27 cellular contexts compared by ENCODE assay signal in genomic region chr17:18323507-18324139, GRCh38. TPM values are rescaled to one million over a fixed set of nuclear protein-coding genes. Genes with fewer than 3 reads are reported as not detected.
"Had no signal": no experiment of that assay in that cellular context is flagged by ENCODE, and none has a peak within 500 bp of the region (broad histone marks: within the 10 kb centered on the region; RNA-seq: fewer than 3 reads in every experiment).

No MANE protein-coding gene starts in this region.

- H3K27ac ChIP-seq: body of pancreas, cardiac muscle cell, foreskin keratinocyte, hepatocyte, left ventricle myocardium inferior, suprapubic skin, tibial nerve had no signal

- H3K27me3 ChIP-seq: body of pancreas, cardiac muscle cell, foreskin keratinocyte, hepatocyte, suprapubic skin, tibial nerve had no signal

- H3K4me1 ChIP-seq: foreskin keratinocyte had no signal

- H3K27me3 Mint-ChIP-seq: progenitor cell of endocrine pancreas; stimulated activated naive CD8-positive, alpha-beta T cell treated with anti-CD3 and anti-CD28 coated beads, Interleukin-15, Interleukin-2, amounts not matched to agents 100 ng/mL and 50 ng/mL, for 24 hours had no signal

- H3K4me3 Mint-ChIP-seq: immature natural killer cell; stimulated activated naive CD8-positive, alpha-beta T cell treated with anti-CD3 and anti-CD28 coated beads, Interleukin-15, Interleukin-2, amounts not matched to agents 100 ng/mL and 50 ng/mL, for 24 hours had no signal

- H3K27ac Mint-ChIP-seq: activated T-helper 2 cell treated with anti-CD3 and anti-CD28 coated beads, Interferon-gamma antibody, Interleukin-2, Interleukin-4, amounts not matched to agents 10 μg/mL and 5 μg/mL and 100 μg/mL, durations not matched to agents 14 hours and 24 hours and 36 hours; progenitor cell of endocrine pancreas; stimulated activated naive CD8-positive, alpha-beta T cell treated with anti-CD3 and anti-CD28 coated beads, Interleukin-15, Interleukin-2, amounts not matched to agents 100 ng/mL and 50 ng/mL, for 24 hours had no signal

- H3K9me3 Mint-ChIP-seq: activated T-helper 2 cell treated with anti-CD3 and anti-CD28 coated beads, Interferon-gamma antibody, Interleukin-2, Interleukin-4, amounts not matched to agents 10 μg/mL and 5 μg/mL and 100 μg/mL, durations not matched to agents 14 hours and 24 hours and 36 hours; immature natural killer cell; stimulated activated naive CD8-positive, alpha-beta T cell treated with anti-CD3 and anti-CD28 coated beads, Interleukin-15, Interleukin-2, amounts not matched to agents 100 ng/mL and 50 ng/mL, for 24 hours had no signal

- H3K4me3 ChIP-seq: body of pancreas, cardiac muscle cell, hepatocyte, left ventricle myocardium inferior, suprapubic skin, tibial nerve had no signal

- H3K9me3 ChIP-seq: body of pancreas, left ventricle myocardium inferior, suprapubic skin, tibial nerve had no signal

- DNase-seq: activated CD4-positive, alpha-beta T cell treated with anti-CD3 and anti-CD28 coated beads for 1 hour; activated naive CD4-positive, alpha-beta T cell; activated T-cell treated with anti-CD3 and anti-CD28 coated beads, Interleukin-2, amount 50 U/mL, for 1 hour; anterior cingulate cortex; body of pancreas; effector CD4-positive, alpha-beta T cell; foreskin keratinocyte; immature natural killer cell; kidney glomerular epithelial cell; left ventricle myocardium inferior; occipital lobe; retina; stimulated activated CD4-positive, alpha-beta T cell treated with anti-CD3 and anti-CD28 coated beads, Interleukin-4, amount 100 ng/mL, for 1 hour; T-helper 9 cell had no signal

- ATAC-seq: body of pancreas had no signal

RNA-seq across cellular contexts. Expression of gene EVPLL, which starts 54.0 kb away (rescaled TPM):
- total RNA-seq: activated T-helper 2 cell treated with anti-CD3 and anti-CD28 coated beads, Interferon-gamma antibody, Interleukin-2, Interleukin-4, amounts not matched to agents 10 μg/mL and 5 μg/mL and 100 μg/mL, durations not matched to agents 14 hours and 24 hours and 36 hours; body of pancreas; cardiac muscle cell; chondrocyte; hepatocyte; left ventricle myocardium inferior; mononuclear cell; myocyte; occipital lobe; progenitor cell of endocrine pancreas; T-helper 1 cell treated with Interleukin-12 subunit alpha and Interleukin-12 subunit beta and Interleukin-4 antibody, amounts not matched to agents 30 ng/mL and 1 ng/mL, for 36 hours; tibial nerve had no signal
- polyA plus RNA-seq: cardiac muscle cell, hepatocyte, immature natural killer cell, mammary epithelial cell, neural cell had no signal
